In genomic region chr5:74978347-74978746, GRCh38 we compare ENCODE assay signal across 17 cellular contexts.
"Had no signal": no experiment of that assay in that cellular context is flagged by ENCODE, and none has a peak within 500 bp of the region (broad histone marks: within the 10 kb centered on the region; RNA-seq: fewer than 3 reads in every experiment).

No MANE protein-coding gene starts in this region.

- ATAC-seq: effector memory CD8-positive, alpha-beta T cell; left ventricle myocardium superior; natural killer cell; stimulated activated memory B cell treated with anti-CD40 and anti-IgM and Interleukin-4, amounts not matched to agents 10 μg/mL and 1 μg/mL and 100 μg/mL, for 72 hours had no signal

- H3K4me1 ChIP-seq: adrenal gland had no signal

- H3K36me3 ChIP-seq: adrenal gland had no signal

- H3K4me3 Mint-ChIP-seq: activated CD4-positive, alpha-beta memory T cell treated with anti-CD3 and anti-CD28 coated beads for 36 hours; activated naive CD4-positive, alpha-beta T cell treated with anti-CD3 and anti-CD28 coated beads, Interleukin-2, amount 50 U/mL, for 24 hours; activated T-cell treated with anti-CD3 and anti-CD28 coated beads, Interleukin-2, amount 50 U/mL, for 24 hours; effector memory CD8-positive, alpha-beta T cell; natural killer cell; stimulated activated memory B cell treated with anti-CD40 and anti-IgM and Interleukin-4, amounts not matched to agents 10 μg/mL and 1 μg/mL and 100 μg/mL, for 72 hours had no signal

- H3K27me3 Mint-ChIP-seq: activated naive CD4-positive, alpha-beta T cell treated with anti-CD3 and anti-CD28 coated beads, Interleukin-2, amount 50 U/mL, for 24 hours; activated T-cell treated with anti-CD3 and anti-CD28 coated beads, Interleukin-2, amount 50 U/mL, for 24 hours; effector memory CD8-positive, alpha-beta T cell had no signal

- H3K9me3 ChIP-seq: adrenal gland had no signal

- H3K4me3 ChIP-seq: adrenal gland had no signal

- DNase-seq: activated CD4-positive, alpha-beta memory T cell treated with anti-CD3 and anti-CD28 coated beads for 36 hours; activated effector memory CD4-positive, alpha-beta T cell treated with anti-CD3 and anti-CD28 coated beads, Interleukin-2, amount 50 U/mL, for 16 hours; activated T-cell treated with anti-CD3 and anti-CD28 coated beads, Interleukin-2, amount 50 U/mL, for 24 hours; adrenal gland; dermis blood vessel endothelial cell; effector memory CD8-positive, alpha-beta T cell; head of caudate nucleus; kidney glomerular epithelial cell; left ventricle myocardium superior; mesendoderm; natural killer cell; nucleus accumbens; stimulated activated CD4-positive, alpha-beta T cell treated with anti-CD3 and anti-CD28 coated beads, Interleukin-2, amount 100 ng/mL, for 48 hours had no signal

- FAIRE-seq: frontal cortex had no signal

- H3K36me3 Mint-ChIP-seq: natural killer cell had no signal

- H3K27me3 ChIP-seq: adrenal gland had no signal

- H3K27ac Mint-ChIP-seq: activated CD4-positive, alpha-beta memory T cell treated with anti-CD3 and anti-CD28 coated beads for 36 hours; activated naive CD4-positive, alpha-beta T cell treated with anti-CD3 and anti-CD28 coated beads, Interleukin-2, amount 50 U/mL, for 24 hours; activated T-cell treated with anti-CD3 and anti-CD28 coated beads, Interleukin-2, amount 50 U/mL, for 24 hours; stimulated activated memory B cell treated with anti-CD40 and anti-IgM and Interleukin-4, amounts not matched to agents 10 μg/mL and 1 μg/mL and 100 μg/mL, for 72 hours had no signal

- H3K27ac ChIP-seq: adrenal gland, epithelial cell of prostate had no signal
